ENCODE assay signal across 9 cellular contexts in genomic region chr1:34928066-34928864, GRCh38. TPM values are rescaled to one million over a fixed set of nuclear protein-coding genes. Genes with fewer than 3 reads are reported as not detected.
A peak's percentile ranks its signal among the peaks of the same experiment; 100 is the strongest.
DNase-seq lines count a peak whose midpoint lies in the region; ATAC-seq and TF ChIP-seq lines count a peak whose summit lies in the region.
"Had no signal": no experiment of that assay in that cellular context is flagged by ENCODE, and none has a peak within 500 bp of the region (broad histone marks: within the 10 kb centered on the region; RNA-seq: fewer than 3 reads in every experiment).

No MANE protein-coding gene starts in this region.

- no peak overlapping the region for H3K27ac Mint-ChIP-seq in MCF 10A (ENCODE audit: low read depth, unreplicated experiment)
- H3K27ac Mint-ChIP-seq in WTC11, result no peak overlapping the region

- DNase-seq in MCF 10A (ENCODE audit: unreplicated experiment) (no peak), breast epithelium (ENCODE audit: low spot score in 2 of 2) (no peak), WTC11 (ENCODE audit: low spot score) (peak; percentile 29), SK-N-DZ (ENCODE audit: low spot score) (no peak)

- POLR2A ChIA-PET in MCF 10A (lab: Yijun Ruan, JAX), result interaction anchor here (0.7 kb wide), 1 partner anchor 717 kb away, joined by 4 read pairs; no protein-coding TSS in a partner anchor
- POLR2A ChIA-PET in WTC11 (lab: Charles Lee), result no interaction called here

- H3K27me3 ChIP-seq in breast epithelium (peaks cover 16 to 71% of the 10 kb centered on the region in 2 donors), iPS-18a (ENCODE audit: control insufficient read depth, insufficient read depth, low read length) (peaks cover 76% of the 10 kb centered on the region), subcutaneous abdominal adipose tissue (ENCODE audit: control insufficient read depth in 5 of 5, insufficient read depth in 4 of 5, low read length in 5 of 5) (peaks cover 21 to 52% (median 41%) of the 10 kb centered on the region in 5 donors)

- BruUV-seq in MCF 10A (replicated peaks; lab: Mats Ljungman, UMichigan), result no TSS peak

- H3K9me3 Mint-ChIP-seq in MCF 10A (ENCODE audit: unreplicated experiment) (no peaks in the 10 kb centered on the region), WTC11 (no peaks in the 10 kb centered on the region)

- H3K36me3 ChIP-seq in breast epithelium (no peaks in the 10 kb centered on the region), iPS-18a (ENCODE audit: control insufficient read depth, low read depth, low read length) (no peaks in the 10 kb centered on the region), subcutaneous abdominal adipose tissue (ENCODE audit: control insufficient read depth in 5 of 5, insufficient read depth in 5 of 5, low read length in 5 of 5) (no peaks in the 10 kb centered on the region)

- CTCF ChIA-PET in MCF 10A (lab: Yijun Ruan, JAX) (no interaction called here), WTC11 (lab: Charles Lee) (interaction anchor here (0.6 to 3.1 kb wide), 7 partner anchors 25 to 153 kb away, joined by 3 to 17 read pairs (median 3); partner anchors contain the start of genes TMEM35B and ZMYM1)

- H3K4me1 ChIP-seq in breast epithelium, result peaks cover 8 to 12% of the 10 kb centered on the region in 2 donors
- H3K4me1 ChIP-seq in iPS-18a (ENCODE audit: control insufficient read depth, low read depth, low read length), result peaks cover 3% of the 10 kb centered on the region
- peaks cover 0 to 14% (median 12%) of the 10 kb centered on the region in 5 donors for H3K4me1 ChIP-seq in subcutaneous abdominal adipose tissue (ENCODE audit: control insufficient read depth in 5 of 5, insufficient read depth in 5 of 5, low read length in 5 of 5)

- peak overlapping the region; percentile 20 for H3K4me3 Mint-ChIP-seq in MCF 10A (ENCODE audit: unreplicated experiment)
- H3K4me3 Mint-ChIP-seq in WTC11, result peak overlapping the region; percentile 83

- no peak for TF ChIP-seq POLR2A in breast epithelium (IDR thresholded peaks at IDR 0.05)

- H3K27ac ChIP-seq in breast epithelium (no peak overlapping the region), iPS-18a (ENCODE audit: low read length) (no peak overlapping the region), subcutaneous abdominal adipose tissue (ENCODE audit: low read depth, low read length) (no peak overlapping the region)
- H3K27ac ChIP-seq: SK-N-MC had no signal

- H3K9me3 ChIP-seq in breast epithelium (no peaks in the 10 kb centered on the region), iPS-18a (ENCODE audit: control insufficient read depth, low read depth, low read length) (no peaks in the 10 kb centered on the region), subcutaneous abdominal adipose tissue (ENCODE audit: control insufficient read depth in 5 of 5, low read length in 5 of 5) (no peaks in the 10 kb centered on the region)

- H3K4me1 Mint-ChIP-seq in MCF 10A (ENCODE audit: insufficient read depth, unreplicated experiment) (peaks cover 6% of the 10 kb centered on the region), WTC11 (peaks cover 30% of the 10 kb centered on the region)

- no peak for TF ChIP-seq CTCF in MCF 10A (IDR thresholded peaks at IDR 0.05; ENCODE audit: unreplicated experiment)
- TF ChIP-seq CTCF in breast epithelium (IDR thresholded peaks at IDR 0.05), result no peak
- TF ChIP-seq CTCF in WTC11 (IDR thresholded peaks at IDR 0.05), result no peak

- H3K9ac ChIP-seq in iPS-18a (ENCODE audit: low read length), result no peak overlapping the region
- H3K9ac ChIP-seq in subcutaneous abdominal adipose tissue (ENCODE audit: low read length in 5 of 5), result no peak overlapping the region

- H3K4me3 ChIP-seq in breast epithelium (peak overlapping the region in 1 of 3 donors; percentile 72), iPS-18a (ENCODE audit: low read length) (peak overlapping the region; percentile 61), subcutaneous abdominal adipose tissue (ENCODE audit: low read depth in 1 of 5, low read length in 5 of 5) (peak overlapping the region in 4 of 5 donors; percentile 23 to 61 (median 44))

- H3K27me3 Mint-ChIP-seq in MCF 10A (ENCODE audit: insufficient read depth, unreplicated experiment) (peaks cover 64% of the 10 kb centered on the region), WTC11 (ENCODE audit: low read depth) (peaks cover 62% of the 10 kb centered on the region)

- intact Hi-C loops in MCF 10A (cut with micrococcal nuclease), result no loop called here
- intact Hi-C loops in breast epithelium (cut with DNase I; ENCODE audit: low total_unique reads), result no loop called here

- ATAC-seq in WTC11, result no peak
- ATAC-seq in HG02970 (IDR thresholded peaks at IDR 0.05; ENCODE audit: low FRiP score, unreplicated experiment), result no peak
- ATAC-seq in GM19455 (IDR thresholded peaks at IDR 0.05; ENCODE audit: unreplicated experiment), result no peak

- no peaks in the 10 kb centered on the region for H3K36me3 Mint-ChIP-seq in MCF 10A (ENCODE audit: insufficient read depth, unreplicated experiment)
- no peaks in the 10 kb centered on the region for H3K36me3 Mint-ChIP-seq in WTC11

TF ChIP-seq in WTC11, 78 proteins besides CTCF, POLR2A, EP300 and RAD21 (continues in another document):
- TF ChIP-seq, protein P1, sequence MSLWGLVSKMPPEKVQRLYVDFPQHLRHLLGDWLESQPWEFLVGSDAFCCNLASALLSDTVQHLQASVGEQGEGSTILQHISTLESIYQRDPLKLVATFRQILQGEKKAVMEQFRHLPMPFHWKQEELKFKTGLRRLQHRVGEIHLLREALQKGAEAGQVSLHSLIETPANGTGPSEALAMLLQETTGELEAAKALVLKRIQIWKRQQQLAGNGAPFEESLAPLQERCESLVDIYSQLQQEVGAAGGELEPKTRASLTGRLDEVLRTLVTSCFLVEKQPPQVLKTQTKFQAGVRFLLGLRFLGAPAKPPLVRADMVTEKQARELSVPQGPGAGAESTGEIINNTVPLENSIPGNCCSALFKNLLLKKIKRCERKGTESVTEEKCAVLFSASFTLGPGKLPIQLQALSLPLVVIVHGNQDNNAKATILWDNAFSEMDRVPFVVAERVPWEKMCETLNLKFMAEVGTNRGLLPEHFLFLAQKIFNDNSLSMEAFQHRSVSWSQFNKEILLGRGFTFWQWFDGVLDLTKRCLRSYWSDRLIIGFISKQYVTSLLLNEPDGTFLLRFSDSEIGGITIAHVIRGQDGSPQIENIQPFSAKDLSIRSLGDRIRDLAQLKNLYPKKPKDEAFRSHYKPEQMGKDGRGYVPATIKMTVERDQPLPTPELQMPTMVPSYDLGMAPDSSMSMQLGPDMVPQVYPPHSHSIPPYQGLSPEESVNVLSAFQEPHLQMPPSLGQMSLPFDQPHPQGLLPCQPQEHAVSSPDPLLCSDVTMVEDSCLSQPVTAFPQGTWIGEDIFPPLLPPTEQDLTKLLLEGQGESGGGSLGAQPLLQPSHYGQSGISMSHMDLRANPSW (CRISPR knock-in tag; conservative IDR thresholded peaks at IDR 0.05; ENCODE audit: low read depth), result no peak
- TF ChIP-seq NR1H2 (CRISPR knock-in tag; IDR thresholded peaks at IDR 0.05) (no peak), E2F5 (CRISPR knock-in tag; IDR thresholded peaks at IDR 0.05) (no peak), ZNF219 (CRISPR knock-in tag; IDR thresholded peaks at IDR 0.05; ENCODE audit: borderline replicate concordance) (no peak), CDX4 (CRISPR knock-in tag; IDR thresholded peaks at IDR 0.05; ENCODE audit: borderline replicate concordance) (no peak), CREM (CRISPR knock-in tag; IDR thresholded peaks at IDR 0.05) (no peak), ZNF232 (CRISPR knock-in tag; IDR thresholded peaks at IDR 0.05) (no peak)
- TF ChIP-seq, protein P2, sequence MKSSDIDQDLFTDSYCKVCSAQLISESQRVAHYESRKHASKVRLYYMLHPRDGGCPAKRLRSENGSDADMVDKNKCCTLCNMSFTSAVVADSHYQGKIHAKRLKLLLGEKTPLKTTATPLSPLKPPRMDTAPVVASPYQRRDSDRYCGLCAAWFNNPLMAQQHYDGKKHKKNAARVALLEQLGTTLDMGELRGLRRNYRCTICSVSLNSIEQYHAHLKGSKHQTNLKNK (CRISPR knock-in tag; IDR thresholded peaks at IDR 0.05), result no peak

RNA-seq across cellular contexts. Expression of gene DLGAP3, which starts 1.2 kb away (rescaled TPM):
- total RNA-seq in MCF 10A (2022) (0.14 and 0.52 TPM in 2 replicates), breast epithelium (under 1 TPM; 0.15 to 0.33 (median 0.16) TPM), WTC11 (2021) (8.2 to 11.3 TPM (median 9.7 TPM) in 3 replicates)
- 2.6 and 3.8 TPM in 2 replicates for polyA plus RNA-seq in SK-N-DZ (2014; cell fraction: cytosol; rRNA removed)
- 2.9 and 3.9 TPM in 2 replicates for polyA plus RNA-seq in SK-N-DZ (2014; cell fraction: nucleus; rRNA removed)

RNA-seq across cellular contexts. Expression of gene TMEM35B, which starts 56.9 kb away (rescaled TPM):
- total RNA-seq in MCF 10A (2022) (18.7 and 21.9 TPM in 2 replicates), breast epithelium (10 to 100 TPM; 30.5 to 55.0 (median 37.6) TPM), WTC11 (2021) (8.7 to 11.0 TPM (median 10.6 TPM) in 3 replicates)
- 12.8 and 13.5 TPM in 2 replicates for polyA plus RNA-seq in SK-N-DZ (2014; cell fraction: cytosol; rRNA removed)
- polyA plus RNA-seq in SK-N-DZ (2014; cell fraction: nucleus; rRNA removed), result 12.0 and 12.2 TPM in 2 replicates
